In the genomic region with DNA sequence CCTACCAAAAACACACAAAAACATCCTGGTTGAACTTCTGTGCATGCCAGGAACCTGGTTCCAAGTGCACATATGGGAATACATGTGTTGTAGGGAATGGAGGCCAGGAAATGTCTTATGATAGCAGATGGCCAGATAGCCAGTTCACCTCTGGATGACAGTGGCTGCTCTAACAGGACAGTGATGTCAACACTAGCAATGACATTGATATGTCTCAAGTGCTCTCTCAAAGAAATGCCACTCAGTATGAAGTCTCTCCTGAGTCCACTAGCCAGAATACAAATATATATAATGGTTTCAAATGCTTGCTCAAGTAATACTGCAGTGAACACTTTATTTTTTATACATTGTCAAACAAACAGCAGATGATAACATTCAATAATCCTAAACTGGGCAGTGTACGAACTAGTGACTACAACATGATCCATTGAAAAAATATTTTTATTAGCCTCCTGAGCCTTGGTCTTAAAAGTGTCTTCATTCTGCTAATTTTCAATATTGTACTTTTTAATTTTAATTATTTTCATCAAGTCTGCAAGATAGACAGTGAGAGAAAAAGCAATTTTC, we compare ENCODE assay signal across 7 cellular contexts. TPM values are rescaled to one million over a fixed set of nuclear protein-coding genes. Genes with fewer than 3 reads are reported as not detected.
"Had no signal": no experiment of that assay in that cellular context is flagged by ENCODE, and none has a peak within 500 bp of the region (broad histone marks: within the 10 kb centered on the region; RNA-seq: fewer than 3 reads in every experiment).

No MANE protein-coding gene starts in this region.

- H2AFZ ChIP-seq: GM23338 had no signal

- H3K4me2 ChIP-seq: GM23338 had no signal

- H3K4me3 ChIP-seq: GM23338, K562 had no signal

- H3K27ac Mint-ChIP-seq: GM23338, H9 had no signal

- DNase-seq: H9, HCEC 1CT, IMR-90 had no signal

- H3K4me1 Mint-ChIP-seq: GM23338, H9 had no signal

- H3K4me3 Mint-ChIP-seq: GM23338, H9 had no signal

- ATAC-seq: GM23338, K562 had no signal

RNA-seq across cellular contexts. Expression of gene PCDH15, which starts 26.0 kb away (rescaled TPM):
- total RNA-seq: H1, HT-29, IMR-90, K562 had no signal
